19 cellular contexts compared by ENCODE assay signal in the genomic region with DNA sequence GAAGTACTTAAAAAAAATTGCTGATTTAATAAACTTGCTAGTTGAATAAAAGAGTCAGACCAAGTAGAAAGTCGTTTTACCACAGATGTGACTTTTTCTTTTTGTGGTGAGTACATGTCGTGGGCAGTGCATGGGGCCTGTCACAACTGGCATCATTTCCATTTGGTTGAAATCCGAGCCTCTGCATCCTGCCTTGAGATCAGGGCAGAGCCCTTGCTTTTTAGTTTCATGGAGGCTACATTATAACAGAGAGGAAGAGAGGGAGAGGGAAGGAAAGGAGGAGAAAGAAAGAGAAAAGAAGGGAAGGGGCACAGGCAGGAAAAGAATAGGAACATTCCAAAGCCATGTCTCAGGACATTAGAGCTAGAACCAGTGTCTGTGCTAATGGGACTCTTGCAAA. TPM values are rescaled to one million over a fixed set of nuclear protein-coding genes. Genes with fewer than 3 reads are reported as not detected.
A peak's percentile ranks its signal among the peaks of the same experiment; 100 is the strongest.
DNase-seq lines count a peak whose midpoint lies in the region; ATAC-seq and TF ChIP-seq lines count a peak whose summit lies in the region.
"Had no signal": no experiment of that assay in that cellular context is flagged by ENCODE, and none has a peak within 500 bp of the region (broad histone marks: within the 10 kb centered on the region; RNA-seq: fewer than 3 reads in every experiment).

No MANE protein-coding gene starts in this region.

- H3K27me3 ChIP-seq in H9 (ENCODE audit: insufficient read depth, low read length) (no peaks in the 10 kb centered on the region), SJCRH30 (no peaks in the 10 kb centered on the region), foreskin keratinocyte (no peaks in the 10 kb centered on the region)
- H3K27me3 ChIP-seq: MG63 had no signal

- peak overlapping the region; percentile 16 to 91 (median 58); a peak in 4 of 7 replicates for H3K27ac Mint-ChIP-seq in H9
- H3K27ac Mint-ChIP-seq: activated CD8-positive, alpha-beta T cell treated with anti-CD3 and anti-CD28 coated beads, Interleukin-2, amount 10 ng/mL, durations not matched to agents 7 days and 5 days; immature natural killer cell; memory B cell had no signal

- H3K79me1 ChIP-seq in H9 (ENCODE audit: insufficient read depth, low read depth, low read length, poor library complexity, severe bottlenecking), result no peaks in the 10 kb centered on the region

- no peak overlapping the region for H2AK5ac ChIP-seq in H9 (ENCODE audit: insufficient read length, low read length)

- H3K4me1 Mint-ChIP-seq in H9, result peaks cover 24% of the 10 kb centered on the region in 2 experiments
- H3K4me1 Mint-ChIP-seq: memory B cell had no signal

- no peak overlapping the region for H4K8ac ChIP-seq in H9 (replicated peaks; ENCODE audit: insufficient read length, low read depth, low read length)

- peaks cover 7 to 14% of the 10 kb centered on the region in 2 experiments for H3K9me3 Mint-ChIP-seq in H9

- H3K27ac ChIP-seq in H9 (ENCODE audit: insufficient read length, low read depth, low read length), result peak overlapping the region; percentile 41
- peak overlapping the region; percentile 24 for H3K27ac ChIP-seq in SJCRH30
- no peak overlapping the region for H3K27ac ChIP-seq in foreskin keratinocyte
- H3K27ac ChIP-seq: VCaP had no signal

- H3K56ac ChIP-seq in H9 (ENCODE audit: insufficient read length, low read depth, low read length), result no peak overlapping the region

- no peak overlapping the region for H3K18ac ChIP-seq in H9 (ENCODE audit: insufficient read length, low read depth, low read length)

- no peak overlapping the region for H3K4me2 ChIP-seq in H9 (ENCODE audit: insufficient read depth, insufficient read length, low read length)

- H3K36me3 ChIP-seq in SJCRH30, result no peaks in the 10 kb centered on the region
- H3K36me3 ChIP-seq: MG63 had no signal

- H2BK20ac ChIP-seq in H9 (ENCODE audit: low read depth, low read length, poor library complexity, severe bottlenecking), result no peak overlapping the region

- H3K14ac ChIP-seq in H9 (ENCODE audit: insufficient read depth, low read length), result no peak overlapping the region

- no peak overlapping the region for H3K23ac ChIP-seq in H9 (ENCODE audit: insufficient read length, low read depth, low read length)

- H2BK120ac ChIP-seq in H9 (ENCODE audit: low read depth, low read length, poor library complexity, severe bottlenecking), result no peak overlapping the region

- no peak for TF ChIP-seq CTCF in AG10803 (conservative IDR thresholded peaks at IDR 0.05; ENCODE audit: low read length)
- no peak for TF ChIP-seq CTCF in H9 (conservative IDR thresholded peaks at IDR 0.05)
- TF ChIP-seq CTCF in foreskin keratinocyte (conservative IDR thresholded peaks at IDR 0.05), result no peak

- H3K4me3 ChIP-seq in AG10803 (ENCODE audit: low read length) (no peak overlapping the region), SJCRH30 (no peak overlapping the region)
- H3K4me3 ChIP-seq: MG63 had no signal

- peak overlapping the region in 1 of 2 experiments; percentile 59; a peak in 2 of 5 replicates for H3K4me3 Mint-ChIP-seq in H9
- H3K4me3 Mint-ChIP-seq: activated CD8-positive, alpha-beta T cell treated with anti-CD3 and anti-CD28 coated beads, Interleukin-2, amount 10 ng/mL, durations not matched to agents 7 days and 5 days; immature natural killer cell; memory B cell had no signal

- H3K36me3 Mint-ChIP-seq in H9 (ENCODE audit: insufficient read depth in 1 of 3, low read depth in 3 of 3), result peaks cover 8 to 12% (median 9%) of the 10 kb centered on the region in 3 experiments; a peak in 6 of 7 replicates
- H3K36me3 Mint-ChIP-seq: memory B cell had no signal

- H3K4me1 ChIP-seq in H9 (ENCODE audit: insufficient read depth, low read length) (peaks cover 9% of the 10 kb centered on the region; the same call in 1 of the 2 replicates), SJCRH30 (peaks cover 19% of the 10 kb centered on the region), foreskin keratinocyte (peaks cover 5% of the 10 kb centered on the region)
- H3K4me1 ChIP-seq: Caco-2 had no signal

- WGBS in H9 (ENCODE audit: extremely low coverage, insufficient read length, low lambda C conversion rate), result no CpG with 5 or more reads among the region's 3 CpGs

- no peak overlapping the region for H3K9ac ChIP-seq in H9 (ENCODE audit: extremely low read depth, insufficient read length, low read length)

- no peaks in the 10 kb centered on the region for H3K79me2 ChIP-seq in H9 (ENCODE audit: insufficient read depth, low read length)

- H3T11ph ChIP-seq in H9 (ENCODE audit: low read length), result no peak overlapping the region

- H2AFZ ChIP-seq in H9 (ENCODE audit: low read length), result no peak overlapping the region

- H3K9me3 ChIP-seq in H9 (ENCODE audit: control insufficient read depth, low read depth, low read length) (no peaks in the 10 kb centered on the region), SJCRH30 (replicated peaks) (peaks cover 3% of the 10 kb centered on the region; the same call in 1 of the 2 replicates)
- H3K9me3 ChIP-seq: Caco-2, MG63 had no signal

- no peaks in the 10 kb centered on the region for H4K20me1 ChIP-seq in H9 (ENCODE audit: control insufficient read depth, insufficient read depth, insufficient read length)

- H3K23me2 ChIP-seq in H9 (ENCODE audit: insufficient read length, low read depth, low read length, poor library complexity, severe bottlenecking), result no peaks in the 10 kb centered on the region

- H3K4ac ChIP-seq in H9 (ENCODE audit: low read depth, low read length), result no peak overlapping the region

- no peak overlapping the region for H4K91ac ChIP-seq in H9 (ENCODE audit: insufficient read length, low read depth, low read length)

- H2BK15ac ChIP-seq in H9 (ENCODE audit: low read depth, low read length), result no peak overlapping the region

- H2BK12ac ChIP-seq in H9 (ENCODE audit: insufficient read length, low read depth, low read length), result no peak overlapping the region

- peak; percentile 29 for DNase-seq in AG10803 (ENCODE audit: low read depth)
- DNase-seq in H9, result no peak
- DNase-seq in SJCRH30, result peak; percentile 26 to 65
- DNase-seq in foreskin keratinocyte, result peak; percentile 7 to 40
- DNase-seq in NCI-H2081 (lab: John Stamatoyannopoulos, UW), result no peak
- DNase-seq in NCI-H82 (lab: John Stamatoyannopoulos, UW), result no peak
- DNase-seq in amygdala (lab: John Stamatoyannopoulos, UW), result no peak
- DNase-seq: activated CD8-positive, alpha-beta T cell treated with anti-CD3 and anti-CD28 coated beads, Interleukin-2, amount 10 ng/mL, durations not matched to agents 7 days and 5 days; Caco-2; immature natural killer cell; MG63; NCI-H2029; NCI-H748 treated with DMSO at 0.1 percent for 48 hours; retina had no signal

- H4K5ac ChIP-seq in H9 (ENCODE audit: insufficient read length, low read depth, low read length), result no peak overlapping the region

- H3K27me3 Mint-ChIP-seq in H9 (ENCODE audit: low read depth), result no peaks in the 10 kb centered on the region; the same call in 1 of the 2 replicates
- H3K27me3 Mint-ChIP-seq: memory B cell had no signal

- ATAC-seq in foreskin keratinocyte, result peak; percentile 77
- no peak for ATAC-seq in GM18868 (IDR thresholded peaks at IDR 0.05; ENCODE audit: unreplicated experiment)
- ATAC-seq: activated CD8-positive, alpha-beta T cell treated with anti-CD3 and anti-CD28 coated beads, Interleukin-2, amount 10 ng/mL, durations not matched to agents 7 days and 5 days; Panc1 had no signal

- no peak overlapping the region for H2BK5ac ChIP-seq in H9 (ENCODE audit: insufficient read length, low read length)

RNA-seq across cellular contexts. Expression of gene INSYN2A, which starts 20.4 kb away (rescaled TPM):
- total RNA-seq in H9 (2021) (0.09 and 0.20 TPM in 2 replicates), foreskin keratinocyte (not detected in 2 replicates)
- total RNA-seq in SJCRH30 (2014; rRNA removed; shearing (Covaris generic)), result 0.12 TPM in 1 of 2 replicates, not detected in the other
- not detected in 2 replicates for polyA plus RNA-seq in foreskin keratinocyte
- total RNA-seq: activated CD8-positive, alpha-beta T cell treated with anti-CD3 and anti-CD28 coated beads, Interleukin-2, amount 10 ng/mL, durations not matched to agents 7 days and 5 days; Caco-2; HT-29 had no signal
- polyA plus RNA-seq: immature natural killer cell had no signal

Comparison
In these comparisons a context has a peak if more than half of its experiments do, and no peak if none do; other contexts are left out.
1. DNase-seq: peak in AG10803 (single experiment), SJCRH30 (2 of 2) and foreskin keratinocyte (2 of 2); none in H9 (single experiment), NCI-H2081 (0 of 2), NCI-H82 (single experiment) and amygdala (0 of 56).